ENCODE assay signal across 17 cellular contexts in genomic region chr6:137099689-137100398, GRCh38. TPM values are rescaled to one million over a fixed set of nuclear protein-coding genes. Genes with fewer than 3 reads are reported as not detected.
DNase-seq lines count a peak whose midpoint lies in the region; ATAC-seq lines count a peak whose summit lies in the region.
"Had no signal": no experiment of that assay in that cellular context is flagged by ENCODE, and none has a peak within 500 bp of the region (broad histone marks: within the 10 kb centered on the region; RNA-seq: fewer than 3 reads in every experiment).

No MANE protein-coding gene starts in this region.

- no peaks in the 10 kb centered on the region for H3K9me3 Mint-ChIP-seq in activated T-helper 17 cell treated with anti-CD3 and anti-CD28 coated beads, Interleukin-2, amount 50 U/mL, for 72 hours
- peaks cover 28% of the 10 kb centered on the region for H3K9me3 Mint-ChIP-seq in activated T-helper 1 cell treated with anti-CD3 and anti-CD28 coated beads, Interleukin-12 subunit alpha, Interleukin-12 subunit beta, Interleukin-2, Interleukin-4 antibody, amounts not matched to agents 30 ng/mL and 10 ng/mL and 1 ng/mL, durations not matched to agents 14 hours and 24 hours and 36 hours
- peaks cover 2% of the 10 kb centered on the region in 2 donors for H3K9me3 Mint-ChIP-seq in activated T-cell treated with anti-CD3 and anti-CD28 coated beads, Interleukin-2, amount 50 U/mL, for 72 hours

- ATAC-seq in GM18498 (IDR thresholded peaks at IDR 0.05; ENCODE audit: unreplicated experiment) (peak; percentile 17), HG02981 (IDR thresholded peaks at IDR 0.05; ENCODE audit: unreplicated experiment) (peak; percentile 16), HG03045 (IDR thresholded peaks at IDR 0.05; ENCODE audit: unreplicated experiment) (no peak), GM21825 (IDR thresholded peaks at IDR 0.05; ENCODE audit: unreplicated experiment) (no peak)
- peak; percentile 13 for ATAC-seq in activated T-helper 17 cell treated with anti-CD3 and anti-CD28 coated beads, Interleukin-2, amount 50 U/mL, for 72 hours (replicated peaks)
- no peak for ATAC-seq in activated T-cell treated with anti-CD3 and anti-CD28 coated beads, Interleukin-2, amount 50 U/mL, for 72 hours (replicated peaks in 1 of 2)
- ATAC-seq: WTC11 had no signal

- intact Hi-C loops in activated T-helper 1 cell treated with anti-CD3 and anti-CD28 coated beads, Interleukin-12 subunit alpha, Interleukin-12 subunit beta, Interleukin-2, Interleukin-4 antibody, amounts not matched to agents 30 ng/mL and 10 ng/mL and 1 ng/mL, durations not matched to agents 14 hours and 24 hours and 36 hours (cut with micrococcal nuclease): loop anchor here (10.0 kb wide), 2 partner anchors 715 to 875 kb away; no protein-coding TSS in a partner anchor

- peaks cover 16% of the 10 kb centered on the region for H3K4me1 Mint-ChIP-seq in activated T-helper 17 cell treated with anti-CD3 and anti-CD28 coated beads, Interleukin-2, amount 50 U/mL, for 72 hours
- H3K4me1 Mint-ChIP-seq in activated T-helper 1 cell treated with anti-CD3 and anti-CD28 coated beads, Interleukin-12 subunit alpha, Interleukin-12 subunit beta, Interleukin-2, Interleukin-4 antibody, amounts not matched to agents 30 ng/mL and 10 ng/mL and 1 ng/mL, durations not matched to agents 14 hours and 24 hours and 36 hours (ENCODE audit: low read depth): peaks cover 74% of the 10 kb centered on the region
- H3K4me1 Mint-ChIP-seq in activated T-cell treated with anti-CD3 and anti-CD28 coated beads, Interleukin-2, amount 50 U/mL, for 72 hours (ENCODE audit: low read depth): peaks cover 57% of the 10 kb centered on the region

- H3K36me3 Mint-ChIP-seq in activated T-helper 17 cell treated with anti-CD3 and anti-CD28 coated beads, Interleukin-2, amount 50 U/mL, for 72 hours (ENCODE audit: low read depth): no peaks in the 10 kb centered on the region
- H3K36me3 Mint-ChIP-seq in activated T-helper 1 cell treated with anti-CD3 and anti-CD28 coated beads, Interleukin-12 subunit alpha, Interleukin-12 subunit beta, Interleukin-2, Interleukin-4 antibody, amounts not matched to agents 30 ng/mL and 10 ng/mL and 1 ng/mL, durations not matched to agents 14 hours and 24 hours and 36 hours (ENCODE audit: low read depth): peaks cover 12% of the 10 kb centered on the region
- H3K36me3 Mint-ChIP-seq in activated T-cell treated with anti-CD3 and anti-CD28 coated beads, Interleukin-2, amount 50 U/mL, for 72 hours (ENCODE audit: insufficient read depth in 2 of 2): peaks cover 2% of the 10 kb centered on the region in 2 donors

- no peaks in the 10 kb centered on the region for H3K27me3 Mint-ChIP-seq in activated T-helper 17 cell treated with anti-CD3 and anti-CD28 coated beads, Interleukin-2, amount 50 U/mL, for 72 hours
- H3K27me3 Mint-ChIP-seq in activated T-helper 1 cell treated with anti-CD3 and anti-CD28 coated beads, Interleukin-12 subunit alpha, Interleukin-12 subunit beta, Interleukin-2, Interleukin-4 antibody, amounts not matched to agents 30 ng/mL and 10 ng/mL and 1 ng/mL, durations not matched to agents 14 hours and 24 hours and 36 hours (ENCODE audit: insufficient read depth): no peaks in the 10 kb centered on the region
- no peaks in the 10 kb centered on the region for H3K27me3 Mint-ChIP-seq in activated T-cell treated with anti-CD3 and anti-CD28 coated beads, Interleukin-2, amount 50 U/mL, for 72 hours (ENCODE audit: low read depth)

- H3K27ac Mint-ChIP-seq in activated T-helper 17 cell treated with anti-CD3 and anti-CD28 coated beads, Interleukin-2, amount 50 U/mL, for 72 hours: no peak overlapping the region
- H3K27ac Mint-ChIP-seq in activated T-helper 1 cell treated with anti-CD3 and anti-CD28 coated beads, Interleukin-12 subunit alpha, Interleukin-12 subunit beta, Interleukin-2, Interleukin-4 antibody, amounts not matched to agents 30 ng/mL and 10 ng/mL and 1 ng/mL, durations not matched to agents 14 hours and 24 hours and 36 hours: no peak overlapping the region
- no peak overlapping the region for H3K27ac Mint-ChIP-seq in activated T-cell treated with anti-CD3 and anti-CD28 coated beads, Interleukin-2, amount 50 U/mL, for 72 hours
- H3K27ac Mint-ChIP-seq: WTC11 had no signal

- DNase-seq in renal cortical epithelial cell (ENCODE audit: low read depth): peak; percentile 71
- DNase-seq in activated T-helper 1 cell treated with anti-CD3 and anti-CD28 coated beads, Interleukin-12 subunit alpha, Interleukin-12 subunit beta, Interleukin-2, Interleukin-4 antibody, amounts not matched to agents 30 ng/mL and 10 ng/mL and 1 ng/mL, durations not matched to agents 14 hours and 24 hours and 36 hours (ENCODE audit: low spot score): no peak
- no peak for DNase-seq in activated T-cell treated with anti-CD3 and anti-CD28 coated beads, Interleukin-2, amount 50 U/mL, for 72 hours
- DNase-seq: activated effector memory CD4-positive, alpha-beta T cell treated with anti-CD3 and anti-CD28 coated beads, Interleukin-2, amount 50 U/mL, for 16 hours; BE2C; NCI-H187; NCI-H510A; Peyer's patch had no signal

- no peak overlapping the region for H3K4me3 Mint-ChIP-seq in activated T-helper 17 cell treated with anti-CD3 and anti-CD28 coated beads, Interleukin-2, amount 50 U/mL, for 72 hours
- no peak overlapping the region for H3K4me3 Mint-ChIP-seq in activated T-helper 1 cell treated with anti-CD3 and anti-CD28 coated beads, Interleukin-12 subunit alpha, Interleukin-12 subunit beta, Interleukin-2, Interleukin-4 antibody, amounts not matched to agents 30 ng/mL and 10 ng/mL and 1 ng/mL, durations not matched to agents 14 hours and 24 hours and 36 hours
- H3K4me3 Mint-ChIP-seq in activated T-cell treated with anti-CD3 and anti-CD28 coated beads, Interleukin-2, amount 50 U/mL, for 72 hours: no peak overlapping the region
- H3K4me3 Mint-ChIP-seq: neural crest cell, WTC11 had no signal

RNA-seq across cellular contexts. Expression of gene IL20RA, which starts 55.1 kb away (rescaled TPM):
- under 1 TPM in 1 of 2 donors, not detected in 1; 0.06 TPM for total RNA-seq in activated T-helper 17 cell treated with anti-CD3 and anti-CD28 coated beads, Interleukin-2, amount 50 U/mL, for 72 hours
- total RNA-seq in renal cortical epithelial cell: not detected in 2 replicates
- not detected in 2 replicates for total RNA-seq in activated T-helper 1 cell treated with anti-CD3 and anti-CD28 coated beads, Interleukin-12 subunit alpha, Interleukin-12 subunit beta, Interleukin-2, Interleukin-4 antibody, amounts not matched to agents 30 ng/mL and 10 ng/mL and 1 ng/mL, durations not matched to agents 14 hours and 24 hours and 36 hours
- not detected for total RNA-seq in activated T-cell treated with anti-CD3 and anti-CD28 coated beads, Interleukin-2, amount 50 U/mL, for 72 hours
- total RNA-seq: activated CD8-positive, alpha-beta memory T cell treated with anti-CD3 and anti-CD28 coated beads for 36 hours; HT1080; neural crest cell had no signal

Comparison
In these comparisons a context has a peak if more than half of its experiments do, and no peak if none do; other contexts are left out.
1. ATAC-seq: peak in GM18498 (single experiment), HG02981 (single experiment) and activated T-helper 17 cell treated with anti-CD3 and anti-CD28 coated beads, Interleukin-2, amount 50 U/mL, for 72 hours (single experiment); none in activated T-cell treated with anti-CD3 and anti-CD28 coated beads, Interleukin-2, amount 50 U/mL, for 72 hours (0 of 2), HG03045 (single experiment) and GM21825 (single experiment).